Comparison of ENCODE assay signal across 1 cellular context in genomic region chr2:198657520-198658121, GRCh38.
TF ChIP-seq lines count a peak whose summit lies in the region.

No MANE protein-coding gene starts in this region.

TF ChIP-seq in K562, 482 proteins besides CTCF, POLR2A, EP300 and RAD21 (continued from another document):
- TF ChIP-seq FOXJ3 (CRISPR knock-in tag; IDR thresholded peaks at IDR 0.05) (no peak), MITF (IDR thresholded peaks at IDR 0.05) (no peak), BDP1 (IDR thresholded peaks at IDR 0.05; ENCODE audit: insufficient read depth, insufficient read length) (no peak), RNF219 (CRISPR knock-in tag; IDR thresholded peaks at IDR 0.05) (no peak), ZNF75A (CRISPR knock-in tag; IDR thresholded peaks at IDR 0.05) (no peak), XRCC4 (IDR thresholded peaks at IDR 0.05; ENCODE audit: extremely low read depth, insufficient read depth, insufficient read length) (no peak), SMARCA5 (IDR thresholded peaks at IDR 0.05) (no peak)
TF ChIP-seq in K562: peak in this region for 0.
